Comparison of ENCODE assay signal across 19 cellular contexts in the genomic region with DNA sequence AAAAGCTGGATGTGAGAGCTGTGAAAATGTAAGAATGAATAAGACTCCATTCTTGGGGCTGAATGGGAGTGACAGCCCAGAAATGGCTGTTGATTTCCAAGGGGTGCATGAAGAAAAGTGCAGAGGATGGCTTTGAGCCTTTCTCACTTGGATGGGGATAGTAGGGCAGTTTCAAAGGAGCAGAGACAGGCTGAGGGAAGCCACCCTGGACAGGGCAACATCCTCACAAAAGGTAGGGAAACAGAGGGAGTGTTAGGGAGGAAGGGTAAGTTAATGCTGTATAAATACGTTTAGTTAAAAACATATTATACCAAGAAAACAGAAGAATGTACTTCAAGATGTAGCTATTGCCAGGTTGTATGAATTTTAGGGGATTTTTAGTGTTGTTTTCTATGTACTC. TPM values are rescaled to one million over a fixed set of nuclear protein-coding genes. Genes with fewer than 3 reads are reported as not detected.
A peak's percentile ranks its signal among the peaks of the same experiment; 100 is the strongest.
DNase-seq lines count a peak whose midpoint lies in the region; ATAC-seq and TF ChIP-seq lines count a peak whose summit lies in the region.
"Had no signal": no experiment of that assay in that cellular context is flagged by ENCODE, and none has a peak within 500 bp of the region (broad histone marks: within the 10 kb centered on the region; RNA-seq: fewer than 3 reads in every experiment).

No MANE protein-coding gene starts in this region.

- intact Hi-C loops in esophagus squamous epithelium (cut with DNase I), result no loop called here

- H3K36me3 ChIP-seq in GM23248 (ENCODE audit: low read depth), result no peaks in the 10 kb centered on the region
- peaks cover 0 to 2% (median 0%) of the 10 kb centered on the region in 3 donors for H3K36me3 ChIP-seq in esophagus squamous epithelium
- H3K36me3 ChIP-seq in skeletal muscle satellite cell (ENCODE audit: insufficient read depth, low read length), result no peaks in the 10 kb centered on the region
- H3K36me3 ChIP-seq: adrenal gland had no signal

- TF ChIP-seq POLR2A in esophagus squamous epithelium (IDR thresholded peaks at IDR 0.05), result no peak

- H3K27me3 ChIP-seq in GM23248 (replicated peaks; ENCODE audit: insufficient read depth), result no peaks in the 10 kb centered on the region
- H3K27me3 ChIP-seq in esophagus squamous epithelium, result no peaks in the 10 kb centered on the region
- no peaks in the 10 kb centered on the region for H3K27me3 ChIP-seq in skeletal muscle satellite cell (ENCODE audit: control insufficient read depth, insufficient read depth, low read length)
- H3K27me3 ChIP-seq: adrenal gland, dorsolateral prefrontal cortex had no signal

- H3K9ac ChIP-seq in GM23248, result peak overlapping the region; percentile 11
- peak overlapping the region; percentile 44 for H3K9ac ChIP-seq in skeletal muscle satellite cell (ENCODE audit: low read depth, low read length)

- in situ Hi-C loops in GM23248 (cut with MboI), result no loop called here

- DNase-seq in GM23248 (no peak), esophagus squamous epithelium (lab: John Stamatoyannopoulos, UW) (no peak), SIG-M5 treated with dmso at 0.1 percent for 504 hours (lab: John Stamatoyannopoulos, UW; ENCODE audit: unreplicated experiment) (no peak), NCI-H2107 (lab: John Stamatoyannopoulos, UW) (no peak), DMS79 (lab: John Stamatoyannopoulos, UW) (no peak), epidermal melanocyte (ENCODE audit: insufficient read length, low spot score) (no peak)
- DNase-seq: activated gamma-delta T cell; CD4-positive, alpha-beta memory T cell; central memory CD4-positive, alpha-beta T cell; dorsolateral prefrontal cortex; GOT3; KG1; NCI-H1694 had no signal

- H3K79me2 ChIP-seq in GM23248 (ENCODE audit: insufficient read depth), result peaks cover 73% of the 10 kb centered on the region

- H3K4me2 ChIP-seq in GM23248 (ENCODE audit: unreplicated experiment) (peak overlapping the region; percentile 63), skeletal muscle satellite cell (ENCODE audit: low read length) (peak overlapping the region; percentile 43)

- no peaks in the 10 kb centered on the region for H3K9me2 ChIP-seq in GM23248 (ENCODE audit: insufficient read depth)

- H3F3A ChIP-seq in GM23248 (ENCODE audit: insufficient read depth), result peaks cover 75% of the 10 kb centered on the region

- TF ChIP-seq CTCF in esophagus squamous epithelium (IDR thresholded peaks at IDR 0.05), result no peak

- ATAC-seq in SK-N-SH treated with all-trans-retinoic acid at 6 μM for 48 hours, result peak; percentile 20
- ATAC-seq: Panc1, WTC11 had no signal

- H3K27ac ChIP-seq in GM23248 (peak overlapping the region; percentile 65), esophagus squamous epithelium (peak overlapping the region; percentile 43 to 78 (median 74))
- H3K27ac ChIP-seq: dorsolateral prefrontal cortex had no signal

- no peak overlapping the region for H2AFZ ChIP-seq in GM23248

- H3K4me3 ChIP-seq in GM23248 (no peak overlapping the region), esophagus squamous epithelium (no peak overlapping the region), skeletal muscle satellite cell (ENCODE audit: low read length) (no peak overlapping the region)
- H3K4me3 ChIP-seq: adrenal gland, dorsolateral prefrontal cortex, GM12878 had no signal

- WGBS in GM23248 (ENCODE audit: low coverage in 1 of 2, low lambda C conversion rate in 2 of 2, missing lambda C conversion rate in 2 of 2), 2 experiments, result 82 to 92% methylated on average over 1 of the region's 1 CpG
- WGBS in esophagus squamous epithelium, 2 donors, result 77% methylated on average over 1 of the region's 1 CpG

- peaks cover 60% of the 10 kb centered on the region for H3K4me1 ChIP-seq in GM23248 (ENCODE audit: insufficient read depth)
- peaks cover 22 to 63% (median 45%) of the 10 kb centered on the region in 3 donors for H3K4me1 ChIP-seq in esophagus squamous epithelium
- H3K4me1 ChIP-seq in skeletal muscle satellite cell (ENCODE audit: control insufficient read depth, insufficient read depth, low read length), result peaks cover 59% of the 10 kb centered on the region

- H3K9me3 ChIP-seq in GM23248 (ENCODE audit: low read depth) (no peaks in the 10 kb centered on the region), esophagus squamous epithelium (no peaks in the 10 kb centered on the region), skeletal muscle satellite cell (replicated peaks; ENCODE audit: low read length) (no peaks in the 10 kb centered on the region)
- H3K9me3 ChIP-seq: adrenal gland had no signal

- no peaks in the 10 kb centered on the region for H4K20me1 ChIP-seq in GM23248 (ENCODE audit: insufficient read depth)

TF ChIP-seq in SK-N-SH treated with all-trans-retinoic acid at 6 μM for 48 hours, 23 proteins besides CTCF, POLR2A, EP300 and RAD21 (continues in another document):
- TF ChIP-seq ESRRG (CRISPR knock-in tag; IDR thresholded peaks at IDR 0.05) (no peak), ZNF8 (CRISPR knock-in tag; IDR thresholded peaks at IDR 0.05) (no peak), ARNTL (CRISPR knock-in tag; IDR thresholded peaks at IDR 0.05; ENCODE audit: borderline replicate concordance, low read depth) (no peak), OSR1 (CRISPR knock-in tag; IDR thresholded peaks at IDR 0.05) (no peak), SNAI2 (CRISPR knock-in tag; IDR thresholded peaks at IDR 0.05) (no peak), ZFP30 (CRISPR knock-in tag; IDR thresholded peaks at IDR 0.05) (no peak), ZC3H10 (CRISPR knock-in tag; IDR thresholded peaks at IDR 0.05) (no peak), ZNF565 (CRISPR knock-in tag; conservative IDR thresholded peaks at IDR 0.05; ENCODE audit: low read depth) (no peak), ZNF70 (CRISPR knock-in tag; IDR thresholded peaks at IDR 0.05) (no peak), GLIS3 (CRISPR knock-in tag; IDR thresholded peaks at IDR 0.05) (no peak)
- TF ChIP-seq, protein P1, sequence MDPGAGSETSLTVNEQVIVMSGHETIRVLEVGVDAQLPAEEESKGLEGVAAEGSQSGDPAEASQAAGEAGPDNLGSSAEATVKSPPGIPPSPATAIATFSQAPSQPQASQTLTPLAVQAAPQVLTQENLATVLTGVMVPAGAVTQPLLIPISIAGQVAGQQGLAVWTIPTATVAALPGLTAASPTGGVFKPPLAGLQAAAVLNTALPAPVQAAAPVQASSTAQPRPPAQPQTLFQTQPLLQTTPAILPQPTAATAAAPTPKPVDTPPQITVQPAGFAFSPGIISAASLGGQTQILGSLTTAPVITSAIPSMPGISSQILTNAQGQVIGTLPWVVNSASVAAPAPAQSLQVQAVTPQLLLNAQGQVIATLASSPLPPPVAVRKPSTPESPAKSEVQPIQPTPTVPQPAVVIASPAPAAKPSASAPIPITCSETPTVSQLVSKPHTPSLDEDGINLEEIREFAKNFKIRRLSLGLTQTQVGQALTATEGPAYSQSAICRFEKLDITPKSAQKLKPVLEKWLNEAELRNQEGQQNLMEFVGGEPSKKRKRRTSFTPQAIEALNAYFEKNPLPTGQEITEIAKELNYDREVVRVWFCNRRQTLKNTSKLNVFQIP (CRISPR knock-in tag; IDR thresholded peaks at IDR 0.05; ENCODE audit: borderline replicate concordance, low read depth), result no peak
- TF ChIP-seq, protein P2, sequence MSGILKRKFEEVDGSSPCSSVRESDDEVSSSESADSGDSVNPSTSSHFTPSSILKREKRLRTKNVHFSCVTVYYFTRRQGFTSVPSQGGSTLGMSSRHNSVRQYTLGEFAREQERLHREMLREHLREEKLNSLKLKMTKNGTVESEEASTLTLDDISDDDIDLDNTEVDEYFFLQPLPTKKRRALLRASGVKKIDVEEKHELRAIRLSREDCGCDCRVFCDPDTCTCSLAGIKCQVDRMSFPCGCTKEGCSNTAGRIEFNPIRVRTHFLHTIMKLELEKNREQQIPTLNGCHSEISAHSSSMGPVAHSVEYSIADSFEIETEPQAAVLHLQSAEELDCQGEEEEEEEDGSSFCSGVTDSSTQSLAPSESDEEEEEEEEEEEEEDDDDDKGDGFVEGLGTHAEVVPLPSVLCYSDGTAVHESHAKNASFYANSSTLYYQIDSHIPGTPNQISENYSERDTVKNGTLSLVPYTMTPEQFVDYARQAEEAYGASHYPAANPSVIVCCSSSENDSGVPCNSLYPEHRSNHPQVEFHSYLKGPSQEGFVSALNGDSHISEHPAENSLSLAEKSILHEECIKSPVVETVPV (CRISPR knock-in tag; IDR thresholded peaks at IDR 0.05), result no peak
- TF ChIP-seq, protein P3, sequence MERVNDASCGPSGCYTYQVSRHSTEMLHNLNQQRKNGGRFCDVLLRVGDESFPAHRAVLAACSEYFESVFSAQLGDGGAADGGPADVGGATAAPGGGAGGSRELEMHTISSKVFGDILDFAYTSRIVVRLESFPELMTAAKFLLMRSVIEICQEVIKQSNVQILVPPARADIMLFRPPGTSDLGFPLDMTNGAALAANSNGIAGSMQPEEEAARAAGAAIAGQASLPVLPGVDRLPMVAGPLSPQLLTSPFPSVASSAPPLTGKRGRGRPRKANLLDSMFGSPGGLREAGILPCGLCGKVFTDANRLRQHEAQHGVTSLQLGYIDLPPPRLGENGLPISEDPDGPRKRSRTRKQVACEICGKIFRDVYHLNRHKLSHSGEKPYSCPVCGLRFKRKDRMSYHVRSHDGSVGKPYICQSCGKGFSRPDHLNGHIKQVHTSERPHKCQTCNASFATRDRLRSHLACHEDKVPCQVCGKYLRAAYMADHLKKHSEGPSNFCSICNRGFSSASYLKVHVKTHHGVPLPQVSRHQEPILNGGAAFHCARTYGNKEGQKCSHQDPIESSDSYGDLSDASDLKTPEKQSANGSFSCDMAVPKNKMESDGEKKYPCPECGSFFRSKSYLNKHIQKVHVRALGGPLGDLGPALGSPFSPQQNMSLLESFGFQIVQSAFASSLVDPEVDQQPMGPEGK (CRISPR knock-in tag; IDR thresholded peaks at IDR 0.05; ENCODE audit: borderline replicate concordance), result no peak

RNA-seq across cellular contexts. Expression of a gene that starts 38.1 kb away (rescaled TPM):
- 59.4 and 72.8 TPM in 2 replicates for total RNA-seq in GM23248 (2014; rRNA removed; shearing (Covaris generic))
- 111 and 115 TPM in 2 replicates for polyA plus RNA-seq in GM23248 (2016; fragmentation: Nextera tagmentation; extraction: Ambion mirVana)
- 10 to 100 TPM; 35.2 to 62.6 (median 46.5) TPM for total RNA-seq in esophagus squamous epithelium
- total RNA-seq in skeletal muscle satellite cell (2012; rRNA removed), result 22.9 and 30.2 TPM in 2 replicates
